In the genomic region with DNA sequence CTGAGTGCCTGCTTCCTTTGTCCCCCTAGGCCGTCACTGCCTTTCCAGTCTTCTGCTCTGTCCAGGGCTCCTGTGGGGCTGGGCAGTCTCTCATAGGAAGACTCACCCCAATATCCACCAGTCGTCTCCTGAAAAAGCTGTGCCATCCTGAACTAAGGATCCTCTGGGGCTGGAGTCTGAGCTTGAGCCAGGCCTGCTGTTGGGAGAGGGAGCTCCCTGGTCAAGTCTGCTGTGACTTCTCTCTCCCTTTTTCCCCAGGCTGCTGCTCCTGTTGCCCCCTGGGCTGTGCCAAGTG, we compare ENCODE assay signal across 34 cellular contexts. TPM values are rescaled to one million over a fixed set of nuclear protein-coding genes. Genes with fewer than 3 reads are reported as not detected.
"Had no signal": no experiment of that assay in that cellular context is flagged by ENCODE, and none has a peak within 500 bp of the region (broad histone marks: within the 10 kb centered on the region; RNA-seq: fewer than 3 reads in every experiment).

No MANE protein-coding gene starts in this region.

- H3K9me3 ChIP-seq: gastroesophageal sphincter, heart left ventricle, ovary, psoas muscle, spleen, stomach, thyroid gland had no signal

- H3K9me3 Mint-ChIP-seq: endodermal cell; memory B cell; natural killer cell treated with Interleukin-12 subunit alpha and Interleukin-12 subunit beta and Interleukin-15 and Interleukin-18, amount 100 ng/mL, for 72 hours; stimulated activated naive B cell treated with anti-CD40 and anti-IgM and Interleukin-4, amounts not matched to agents 10 μg/mL and 1 μg/mL and 100 μg/mL, for 72 hours had no signal

- H3K79me2 ChIP-seq: hepatocyte had no signal

- H3K36me3 Mint-ChIP-seq: memory B cell; natural killer cell treated with Interleukin-12 subunit alpha and Interleukin-12 subunit beta and Interleukin-15 and Interleukin-18, amount 100 ng/mL, for 72 hours; neural progenitor cell; stimulated activated naive B cell treated with anti-CD40 and anti-IgM and Interleukin-4, amounts not matched to agents 10 μg/mL and 1 μg/mL and 100 μg/mL, for 72 hours had no signal

- H3K27me3 ChIP-seq: ovary, thyroid gland had no signal

- H3K4me3 ChIP-seq: dorsolateral prefrontal cortex, gastroesophageal sphincter, heart left ventricle, hepatocyte, lung, neural progenitor cell, ovary, psoas muscle, skin epidermis, spleen had no signal

- H3K4me1 ChIP-seq: psoas muscle had no signal

- H3K4me3 Mint-ChIP-seq: endodermal cell; memory B cell; natural killer cell treated with Interleukin-12 subunit alpha and Interleukin-12 subunit beta and Interleukin-15 and Interleukin-18, amount 100 ng/mL, for 72 hours; neural progenitor cell; stimulated activated naive B cell treated with anti-CD40 and anti-IgM and Interleukin-4, amounts not matched to agents 10 μg/mL and 1 μg/mL and 100 μg/mL, for 72 hours had no signal

- DNase-seq: central memory CD4-positive, alpha-beta T cell; effector CD8-positive, alpha-beta T cell; foreskin fibroblast; heart left ventricle; islet precursor cell; left ventricle myocardium superior; naive B cell; ovary; psoas muscle; right cardiac atrium; spleen; stimulated activated CD4-positive, alpha-beta T cell treated with anti-CD3 and anti-CD28 coated beads, Interleukin-4, amount 100 ng/mL, for 4 hours; stimulated activated naive B cell treated with anti-CD40 and anti-IgM and Interleukin-4, amounts not matched to agents 10 μg/mL and 1 μg/mL and 100 μg/mL, for 72 hours; stomach; trophoblast cell had no signal

- H2AFZ ChIP-seq: hepatocyte, neural progenitor cell had no signal

- H3K4me1 Mint-ChIP-seq: neural progenitor cell had no signal

- H3K9ac ChIP-seq: neural progenitor cell had no signal

- H3K4me2 ChIP-seq: hepatocyte had no signal

- FAIRE-seq: colon had no signal

- ATAC-seq: esophagus mucosa; gastroesophageal sphincter; heart left ventricle; left ventricle myocardium superior; natural killer cell treated with Interleukin-12 subunit alpha and Interleukin-12 subunit beta and Interleukin-15 and Interleukin-18, amount 100 ng/mL, for 72 hours; psoas muscle; right cardiac atrium; stimulated activated naive B cell treated with anti-CD40 and anti-IgM and Interleukin-4, amounts not matched to agents 10 μg/mL and 1 μg/mL and 100 μg/mL, for 72 hours had no signal

- H3K27ac ChIP-seq: dorsolateral prefrontal cortex, epithelial cell of prostate, gastroesophageal sphincter, heart left ventricle, hepatocyte, neural progenitor cell, ovary, psoas muscle, skin epidermis, spleen, stomach, thyroid gland had no signal

- H3K36me3 ChIP-seq: gastroesophageal sphincter, heart left ventricle, neural progenitor cell, ovary, spleen, stomach, thyroid gland had no signal

- H3K27ac Mint-ChIP-seq: endodermal cell; memory B cell; naive B cell; natural killer cell treated with Interleukin-12 subunit alpha and Interleukin-12 subunit beta and Interleukin-15 and Interleukin-18, amount 100 ng/mL, for 72 hours; neural progenitor cell; stimulated activated naive B cell treated with anti-CD40 and anti-IgM and Interleukin-4, amounts not matched to agents 10 μg/mL and 1 μg/mL and 100 μg/mL, for 72 hours had no signal

RNA-seq across cellular contexts. Expression of a gene that starts 1.0 kb away (rescaled TPM):
- total RNA-seq: cerebellum; gastroesophageal sphincter; hepatocyte; left ventricle myocardium superior; mononuclear cell; natural killer cell treated with Interleukin-12 subunit alpha and Interleukin-12 subunit beta and Interleukin-15 and Interleukin-18, amount 100 ng/mL, for 72 hours; psoas muscle; right cardiac atrium; spleen; temporal lobe; ureter had no signal
- polyA plus RNA-seq: heart left ventricle, ovary, psoas muscle, right cardiac atrium had no signal

RNA-seq across cellular contexts. Expression of a gene that starts 2.7 kb away (rescaled TPM):
- total RNA-seq: cerebellum, left ventricle myocardium superior, mononuclear cell had no signal

RNA-seq across cellular contexts. Expression of a gene that starts 18.9 kb away (rescaled TPM):
- total RNA-seq: cerebellum; dorsolateral prefrontal cortex; endodermal cell; esophagus mucosa; gastroesophageal sphincter; heart left ventricle; hepatocyte; left ventricle myocardium superior; lung; mononuclear cell; natural killer cell treated with Interleukin-12 subunit alpha and Interleukin-12 subunit beta and Interleukin-15 and Interleukin-18, amount 100 ng/mL, for 72 hours; ovary; psoas muscle; renal cortical epithelial cell; right cardiac atrium; spleen; stomach; subcutaneous adipose tissue; temporal lobe; thyroid gland; ureter had no signal
- polyA plus RNA-seq: heart left ventricle, lung, ovary, psoas muscle, right cardiac atrium, spleen had no signal
